ENCODE assay signal across 1 cellular context in the genomic region with DNA sequence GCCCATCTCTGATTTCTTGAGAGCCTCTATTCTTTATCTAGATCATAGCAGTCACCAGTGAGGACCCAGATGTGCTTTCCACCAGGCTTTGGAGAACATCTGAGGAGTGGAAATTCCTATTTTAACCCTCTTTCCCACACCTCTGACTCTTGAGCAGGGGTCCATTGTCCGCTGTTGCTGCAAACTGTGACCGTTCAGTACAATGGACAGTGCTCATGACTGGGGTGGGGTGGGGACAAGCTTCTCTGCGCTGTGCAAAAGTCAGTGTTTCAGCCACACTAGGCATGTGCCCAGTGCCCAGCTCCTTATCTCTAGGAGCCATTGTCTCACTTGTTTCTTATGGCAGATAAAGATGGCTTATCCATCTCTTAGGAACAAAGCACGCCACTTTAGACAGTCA.
TF ChIP-seq lines count a peak whose summit lies in the region.

No MANE protein-coding gene starts in this region.

TF ChIP-seq in IMR-90, 13 proteins besides CTCF, POLR2A, EP300 and RAD21:
- TF ChIP-seq SMC3 (IDR thresholded peaks at IDR 0.05; ENCODE audit: low read depth, low read length) (no peak), CEBPB (IDR thresholded peaks at IDR 0.05; ENCODE audit: low read depth, low read length) (no peak), FOS (IDR thresholded peaks at IDR 0.05; ENCODE audit: low read depth, low read length) (no peak), RCOR1 (IDR thresholded peaks at IDR 0.05; ENCODE audit: insufficient replicate concordance, low read length) (no peak), ELK1 (IDR thresholded peaks at IDR 0.05; ENCODE audit: borderline replicate concordance, low read depth, low read length) (no peak), MXI1 (IDR thresholded peaks at IDR 0.05; ENCODE audit: borderline replicate concordance, low read depth, low read length) (no peak), USF2 (IDR thresholded peaks at IDR 0.05; ENCODE audit: low read depth, low read length) (no peak), MAZ (IDR thresholded peaks at IDR 0.05; ENCODE audit: borderline replicate concordance, low read depth, low read length) (no peak)
